ENCODE assay signal across 20 cellular contexts in genomic region chr14:37466623-37467088, GRCh38.
DNase-seq lines count a peak whose midpoint lies in the region; ATAC-seq and TF ChIP-seq lines count a peak whose summit lies in the region.
"Had no signal": no experiment of that assay in that cellular context is flagged by ENCODE, and none has a peak within 500 bp of the region (broad histone marks: within the 10 kb centered on the region; RNA-seq: fewer than 3 reads in every experiment).

No MANE protein-coding gene starts in this region.

- DNase-seq in COLO668 (lab: John Stamatoyannopoulos, UW; ENCODE audit: unreplicated experiment): peak; percentile 22
- DNase-seq in NB4 (ENCODE audit: low read depth): peak; percentile 2
- peak; percentile 6 for DNase-seq in epithelial cell of proximal tubule (ENCODE audit: low read depth)
- peak; percentile 45 for DNase-seq in mesenchymal stem cell
- DNase-seq in tibial nerve (ENCODE audit: low spot score in 2 of 2): no peak
- DNase-seq: activated CD4-positive, CD25-positive, alpha-beta regulatory T cell; activated CD8-positive, alpha-beta T cell treated with anti-CD3 and anti-CD28 coated beads, Interleukin-2, amount 10 ng/mL, durations not matched to agents 7 days and 5 days; activated naive CD4-positive, alpha-beta T cell treated with anti-CD3 and anti-CD28 coated beads for 36 hours; activated T-cell treated with anti-CD3 and anti-CD28 coated beads, Interleukin-2, amount 50 U/mL, for 24 hours; DMS79; foreskin melanocyte; GM23248; Karpas-422; NCI-H2171 treated with DMSO at 0.1 percent for 48 hours; NCI-H82; stimulated activated CD4-positive, alpha-beta T cell treated with anti-CD3 and anti-CD28 coated beads, Interleukin-4, amount 100 ng/mL, for 4 hours had no signal

- no peak for TF ChIP-seq POLR2A in NB4 (IDR thresholded peaks at IDR 0.05; ENCODE audit: extremely low read depth, insufficient read length)
- no peak for TF ChIP-seq POLR2A in tibial nerve (IDR thresholded peaks at IDR 0.05)

- H3K4me1 ChIP-seq in mesenchymal stem cell (ENCODE audit: control insufficient read depth, insufficient read depth, low read depth, low read length): no peaks in the 10 kb centered on the region
- no peaks in the 10 kb centered on the region for H3K4me1 ChIP-seq in tibial nerve

- no peak overlapping the region for H3K4ac ChIP-seq in mesenchymal stem cell (ENCODE audit: low read depth in 1 of 2, low read length in 2 of 2)

- H2AK5ac ChIP-seq in mesenchymal stem cell (ENCODE audit: low read length, severe bottlenecking): no peak overlapping the region

- H4K91ac ChIP-seq in mesenchymal stem cell (ENCODE audit: low read length): no peak overlapping the region

- no peak for ATAC-seq in HG03354 (IDR thresholded peaks at IDR 0.05; ENCODE audit: poor library complexity, severe bottlenecking, unreplicated experiment)
- no peak for ATAC-seq in GM19035 (IDR thresholded peaks at IDR 0.05; ENCODE audit: unreplicated experiment)
- ATAC-seq in GM18907 (IDR thresholded peaks at IDR 0.05; ENCODE audit: unreplicated experiment): no peak
- ATAC-seq: activated CD8-positive, alpha-beta T cell treated with anti-CD3 and anti-CD28 coated beads, Interleukin-2, amount 10 ng/mL, durations not matched to agents 7 days and 5 days; SK-N-SH treated with all-trans-retinoic acid at 6 μM for 48 hours had no signal

- H3K18ac ChIP-seq in mesenchymal stem cell (ENCODE audit: low read depth in 1 of 2, low read length in 2 of 2): no peak overlapping the region

- H3K9me3 ChIP-seq in mesenchymal stem cell (ENCODE audit: control insufficient read depth, low read length) (peaks cover 9% of the 10 kb centered on the region), tibial nerve (peaks cover 0 to 34% (median 0%) of the 10 kb centered on the region in 4 donors)

- TF ChIP-seq CTCF in NB4 (IDR thresholded peaks at IDR 0.05; ENCODE audit: low read depth, low read length) (no peak), epithelial cell of proximal tubule (conservative IDR thresholded peaks at IDR 0.05; ENCODE audit: low read depth, low read length) (no peak), tibial nerve (IDR thresholded peaks at IDR 0.05) (no peak)

- no peak overlapping the region for H3K4me3 ChIP-seq in NB4 (ENCODE audit: low read depth, low read length)
- no peak overlapping the region for H3K4me3 ChIP-seq in epithelial cell of proximal tubule (ENCODE audit: low read depth, low read length)
- no peak overlapping the region for H3K4me3 ChIP-seq in mesenchymal stem cell (ENCODE audit: insufficient read depth in 1 of 2, low read depth in 1 of 2, low read length in 2 of 2)
- H3K4me3 ChIP-seq in tibial nerve: no peak overlapping the region
- H3K4me3 ChIP-seq: GM23248 had no signal

- WGBS in mesenchymal stem cell: 100% methylated on average over 2 of the region's 2 CpGs
- WGBS in tibial nerve, 2 donors: 88 to 91% methylated on average over 2 of the region's 2 CpGs

- H4K8ac ChIP-seq in mesenchymal stem cell (ENCODE audit: low read length): no peak overlapping the region

- H3K9ac ChIP-seq in mesenchymal stem cell (ENCODE audit: low read length): no peak overlapping the region
- H3K9ac ChIP-seq: GM23248 had no signal

- no peak overlapping the region for H3K4me2 ChIP-seq in mesenchymal stem cell (ENCODE audit: low read length, poor library complexity, severe bottlenecking)

- H3K14ac ChIP-seq in mesenchymal stem cell (ENCODE audit: low read length in 2 of 2): no peak overlapping the region

- H2BK12ac ChIP-seq in mesenchymal stem cell (ENCODE audit: low read length in 2 of 2): no peak overlapping the region

- H3K27ac ChIP-seq in mesenchymal stem cell (ENCODE audit: low read length, poor library complexity, severe bottlenecking) (no peak overlapping the region), tibial nerve (no peak overlapping the region)
- H3K27ac ChIP-seq: GM23248 had no signal

- H3K36me3 ChIP-seq in mesenchymal stem cell (ENCODE audit: control insufficient read depth in 1 of 2, insufficient read depth in 2 of 2, low read depth in 1 of 2, low read length in 2 of 2): no peaks in the 10 kb centered on the region
- H3K36me3 ChIP-seq in tibial nerve: no peaks in the 10 kb centered on the region

- TF ChIP-seq EP300 in tibial nerve (IDR thresholded peaks at IDR 0.05): no peak

- no peak overlapping the region for H2BK5ac ChIP-seq in mesenchymal stem cell (ENCODE audit: low read depth, low read length, poor library complexity, severe bottlenecking)

- H3K27me3 ChIP-seq in mesenchymal stem cell (ENCODE audit: control insufficient read depth in 1 of 2, insufficient read depth in 1 of 2, low read length in 2 of 2) (no peaks in the 10 kb centered on the region), tibial nerve (no peaks in the 10 kb centered on the region)

- no peak overlapping the region for H2BK120ac ChIP-seq in mesenchymal stem cell (ENCODE audit: low read depth, low read length)

- no peaks in the 10 kb centered on the region for H3K79me1 ChIP-seq in mesenchymal stem cell (replicated peaks; ENCODE audit: low read length, poor library complexity, severe bottlenecking)

- H2BK15ac ChIP-seq in mesenchymal stem cell (ENCODE audit: low read depth, poor library complexity, severe bottlenecking): no peak overlapping the region

- no peak overlapping the region for H3K23ac ChIP-seq in mesenchymal stem cell (ENCODE audit: low read length in 2 of 2)

- H2AFZ ChIP-seq in mesenchymal stem cell (ENCODE audit: low read depth, low read length): no peak overlapping the region
- H2AFZ ChIP-seq: GM23248 had no signal

Comparison
In these comparisons a context has a peak if more than half of its experiments do, and no peak if none do; other contexts are left out.
1. DNase-seq: peak in COLO668 (single experiment), NB4 (single experiment), epithelial cell of proximal tubule (single experiment) and mesenchymal stem cell (single experiment); none in tibial nerve (0 of 2).